In genomic region chr3:102570551-102570950, GRCh38 we compare ENCODE assay signal across 28 cellular contexts.
"Had no signal": no experiment of that assay in that cellular context is flagged by ENCODE, and none has a peak within 500 bp of the region (broad histone marks: within the 10 kb centered on the region; RNA-seq: fewer than 3 reads in every experiment).

No MANE protein-coding gene starts in this region.

- H3K4me1 ChIP-seq: parathyroid adenoma, psoas muscle, spleen, suprapubic skin, testis, tibial artery, transverse colon, upper lobe of right lung, uterus had no signal

- ATAC-seq: natural killer cell; psoas muscle; right cardiac atrium; sciatic nerve; stimulated activated memory B cell treated with anti-CD40 and anti-IgM and Interleukin-4, amounts not matched to agents 10 μg/mL and 1 μg/mL and 100 μg/mL, for 72 hours; stimulated activated naive CD8-positive, alpha-beta T cell treated with anti-CD3 and anti-CD28 coated beads, Interleukin-15, amount 100 ng/mL, for 72 hours; stimulated activated naive CD8-positive, alpha-beta T cell treated with anti-CD3 and anti-CD28 coated beads, Interleukin-15, Interleukin-2, amounts not matched to agents 100 U/mL and 50 U/mL, for 24 hours; upper lobe of right lung had no signal

- DNase-seq: natural killer cell; occipital lobe; ovary; posterior cingulate gyrus; psoas muscle; right cardiac atrium; spleen; stimulated activated CD4-positive, alpha-beta T cell treated with anti-CD3 and anti-CD28 coated beads, Interleukin-12 subunit alpha, Interleukin-12 subunit beta, amount 100 ng/mL, for 4 hours; stimulated activated CD4-positive, alpha-beta T cell treated with anti-CD3 and anti-CD28 coated beads, Interleukin-1b, Interleukin-23, amount 100 ng/mL, for 48 hours; stimulated activated CD4-positive, alpha-beta T cell treated with anti-CD3 and anti-CD28 coated beads, Interleukin-4, amount 100 ng/mL, for 1 hour; stimulated activated CD4-positive, alpha-beta T cell treated with anti-CD3 and anti-CD28 coated beads, Interleukin-4, amount 100 ng/mL, for 4 hours; stimulated activated CD8-positive, alpha-beta memory T cell treated with anti-CD3 and anti-CD28 coated beads, Interleukin-4, amount 100 ng/mL, for 48 hours; stimulated activated naive CD4-positive, alpha-beta T cell; stimulated activated naive CD8-positive, alpha-beta T cell treated with anti-CD3 and anti-CD28 coated beads, Interleukin-15, amount 100 ng/mL, for 72 hours; stimulated activated naive CD8-positive, alpha-beta T cell treated with anti-CD3 and anti-CD28 coated beads, Interleukin-15, Interleukin-2, amounts not matched to agents 100 U/mL and 50 U/mL, for 24 hours; substantia nigra; testis; tibial artery; transverse colon; upper lobe of right lung; uterus had no signal

- H3K9me3 ChIP-seq: ovary, psoas muscle, spleen, suprapubic skin, testis, tibial artery, transverse colon, upper lobe of right lung, uterus had no signal

- H3K4me3 ChIP-seq: neural progenitor cell, ovary, psoas muscle, skin epidermis, smooth muscle cell, spleen, suprapubic skin, testis, tibial artery, transverse colon, upper lobe of right lung, uterus had no signal

- H3K27ac ChIP-seq: neural progenitor cell, ovary, parathyroid adenoma, psoas muscle, skin epidermis, spleen, suprapubic skin, testis, tibial artery, transverse colon, upper lobe of right lung, uterus had no signal

- H3K27me3 ChIP-seq: neural progenitor cell, ovary, spleen, suprapubic skin, testis, tibial artery, transverse colon, upper lobe of right lung, uterus had no signal

- H3K36me3 ChIP-seq: neural progenitor cell, ovary, spleen, suprapubic skin, tibial artery, transverse colon, upper lobe of right lung, uterus had no signal
